1 cellular context compared by ENCODE assay signal in the genomic region with DNA sequence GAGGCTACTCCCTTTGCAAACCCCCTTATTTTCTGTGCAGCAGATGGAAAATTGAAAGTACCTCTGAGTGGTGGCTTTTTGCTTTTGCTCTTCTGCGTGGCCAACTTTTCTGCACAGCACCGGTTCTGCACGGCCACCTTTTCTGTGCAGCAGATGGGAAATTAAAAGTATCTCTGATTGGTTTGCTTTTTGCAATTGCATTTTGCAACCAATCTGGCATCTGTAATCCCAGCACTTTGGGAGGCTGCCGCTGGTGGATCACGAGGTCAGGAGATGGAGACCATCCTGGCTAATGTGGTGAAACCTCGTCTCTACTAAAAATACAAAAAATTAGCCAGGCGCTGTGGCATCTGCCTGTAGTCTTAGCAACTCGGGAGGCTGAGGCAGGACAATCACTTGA.
TF ChIP-seq lines count a peak whose summit lies in the region.

No MANE protein-coding gene starts in this region.

TF ChIP-seq in SK-N-SH, 30 proteins besides CTCF, POLR2A, EP300 and RAD21 (continued from another document):
- TF ChIP-seq, protein P1, sequence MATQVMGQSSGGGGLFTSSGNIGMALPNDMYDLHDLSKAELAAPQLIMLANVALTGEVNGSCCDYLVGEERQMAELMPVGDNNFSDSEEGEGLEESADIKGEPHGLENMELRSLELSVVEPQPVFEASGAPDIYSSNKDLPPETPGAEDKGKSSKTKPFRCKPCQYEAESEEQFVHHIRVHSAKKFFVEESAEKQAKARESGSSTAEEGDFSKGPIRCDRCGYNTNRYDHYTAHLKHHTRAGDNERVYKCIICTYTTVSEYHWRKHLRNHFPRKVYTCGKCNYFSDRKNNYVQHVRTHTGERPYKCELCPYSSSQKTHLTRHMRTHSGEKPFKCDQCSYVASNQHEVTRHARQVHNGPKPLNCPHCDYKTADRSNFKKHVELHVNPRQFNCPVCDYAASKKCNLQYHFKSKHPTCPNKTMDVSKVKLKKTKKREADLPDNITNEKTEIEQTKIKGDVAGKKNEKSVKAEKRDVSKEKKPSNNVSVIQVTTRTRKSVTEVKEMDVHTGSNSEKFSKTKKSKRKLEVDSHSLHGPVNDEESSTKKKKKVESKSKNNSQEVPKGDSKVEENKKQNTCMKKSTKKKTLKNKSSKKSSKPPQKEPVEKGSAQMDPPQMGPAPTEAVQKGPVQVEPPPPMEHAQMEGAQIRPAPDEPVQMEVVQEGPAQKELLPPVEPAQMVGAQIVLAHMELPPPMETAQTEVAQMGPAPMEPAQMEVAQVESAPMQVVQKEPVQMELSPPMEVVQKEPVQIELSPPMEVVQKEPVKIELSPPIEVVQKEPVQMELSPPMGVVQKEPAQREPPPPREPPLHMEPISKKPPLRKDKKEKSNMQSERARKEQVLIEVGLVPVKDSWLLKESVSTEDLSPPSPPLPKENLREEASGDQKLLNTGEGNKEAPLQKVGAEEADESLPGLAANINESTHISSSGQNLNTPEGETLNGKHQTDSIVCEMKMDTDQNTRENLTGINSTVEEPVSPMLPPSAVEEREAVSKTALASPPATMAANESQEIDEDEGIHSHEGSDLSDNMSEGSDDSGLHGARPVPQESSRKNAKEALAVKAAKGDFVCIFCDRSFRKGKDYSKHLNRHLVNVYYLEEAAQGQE (IDR thresholded peaks at IDR 0.05; ENCODE audit: low read depth, low read length) = no peak
- TF ChIP-seq, protein P2, sequence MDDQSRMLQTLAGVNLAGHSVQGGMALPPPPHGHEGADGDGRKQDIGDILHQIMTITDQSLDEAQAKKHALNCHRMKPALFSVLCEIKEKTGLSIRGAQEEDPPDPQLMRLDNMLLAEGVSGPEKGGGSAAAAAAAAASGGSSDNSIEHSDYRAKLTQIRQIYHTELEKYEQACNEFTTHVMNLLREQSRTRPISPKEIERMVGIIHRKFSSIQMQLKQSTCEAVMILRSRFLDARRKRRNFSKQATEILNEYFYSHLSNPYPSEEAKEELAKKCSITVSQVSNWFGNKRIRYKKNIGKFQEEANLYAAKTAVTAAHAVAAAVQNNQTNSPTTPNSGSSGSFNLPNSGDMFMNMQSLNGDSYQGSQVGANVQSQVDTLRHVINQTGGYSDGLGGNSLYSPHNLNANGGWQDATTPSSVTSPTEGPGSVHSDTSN (IDR thresholded peaks at IDR 0.05) = no peak
- TF ChIP-seq EZH2phosphoT487 (IDR thresholded peaks at IDR 0.05; ENCODE audit: borderline replicate concordance, low read depth) (no peak), GATA2 (CRISPR knock-in tag; IDR thresholded peaks at IDR 0.05) (no peak), GABPA (IDR thresholded peaks at IDR 0.05; ENCODE audit: low read depth) (no peak), ELF1 (IDR thresholded peaks at IDR 0.05) (no peak), SIN3A (IDR thresholded peaks at IDR 0.05; ENCODE audit: borderline replicate concordance, low read depth, low read length) (no peak), FOXJ3 (CRISPR knock-in tag; IDR thresholded peaks at IDR 0.05) (no peak), RCOR1 (IDR thresholded peaks at IDR 0.05; ENCODE audit: low read length) (no peak), RXRA (IDR thresholded peaks at IDR 0.05; ENCODE audit: borderline replicate concordance, low read depth) (no peak), MXI1 (IDR thresholded peaks at IDR 0.05; ENCODE audit: low read depth, low read length) (no peak)
